In the genomic region with DNA sequence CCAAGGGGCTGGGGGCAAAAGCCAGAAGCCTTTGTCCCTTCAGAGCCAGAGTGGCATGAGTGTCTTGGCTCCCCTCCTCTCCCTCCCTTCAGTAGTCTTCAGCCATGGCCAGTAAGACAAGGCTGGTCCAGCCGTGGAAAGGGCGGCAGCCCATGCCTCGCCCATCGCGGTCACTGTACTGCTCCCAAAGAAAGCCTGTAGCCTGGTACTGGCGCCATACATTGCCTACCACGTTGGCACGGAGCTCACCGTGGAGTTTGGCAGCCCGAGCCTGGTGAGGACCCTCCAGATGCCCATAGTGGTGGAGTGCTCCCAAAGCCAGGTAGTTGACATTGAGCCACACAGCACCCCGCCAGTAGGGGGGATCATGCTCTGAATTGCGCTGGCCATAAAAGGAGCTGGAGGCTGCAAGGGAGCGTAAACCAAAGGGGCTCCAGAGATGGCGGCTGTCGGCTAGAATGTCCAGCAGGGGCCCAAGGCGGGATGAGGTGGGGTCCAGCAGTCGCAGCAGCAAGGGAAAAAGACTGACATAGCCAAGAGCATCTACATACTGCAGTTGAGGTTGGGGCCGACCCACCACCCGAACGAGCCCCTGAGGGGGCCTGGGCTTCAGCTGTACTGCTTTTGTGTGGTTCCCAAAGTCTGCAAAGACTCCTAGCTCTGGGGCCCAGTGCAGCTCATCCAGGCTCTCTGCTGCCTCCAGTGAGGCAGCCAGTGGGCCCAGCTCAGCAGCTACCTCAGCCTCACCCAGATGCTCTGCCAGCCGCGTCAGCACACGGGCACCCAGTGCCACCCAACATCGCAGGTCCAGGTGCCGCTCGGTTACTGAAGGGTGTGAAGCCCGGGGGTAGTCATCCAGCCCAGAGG, we compare ENCODE assay signal across 1 cellular context.
A peak's percentile ranks its signal among the peaks of the same experiment; 100 is the strongest.
TF ChIP-seq lines count a peak whose summit lies in the region.

No MANE protein-coding gene starts in this region.

TF ChIP-seq in HepG2, 621 proteins besides CTCF, POLR2A, EP300 and RAD21 (continues in another document):
- no peak for TF ChIP-seq EED (CRISPR knock-in tag; IDR thresholded peaks at IDR 0.05)
- no peak for TF ChIP-seq ZFP37 (CRISPR knock-in tag; IDR thresholded peaks at IDR 0.05; ENCODE audit: borderline replicate concordance)
- TF ChIP-seq ZNF17 (CRISPR knock-in tag; IDR thresholded peaks at IDR 0.05): no peak
- no peak for TF ChIP-seq PHF20 (CRISPR knock-in tag; IDR thresholded peaks at IDR 0.05)
- no peak for TF ChIP-seq ZNF10 (CRISPR knock-in tag; IDR thresholded peaks at IDR 0.05; ENCODE audit: borderline replicate concordance, low read depth)
- TF ChIP-seq, protein P1, sequence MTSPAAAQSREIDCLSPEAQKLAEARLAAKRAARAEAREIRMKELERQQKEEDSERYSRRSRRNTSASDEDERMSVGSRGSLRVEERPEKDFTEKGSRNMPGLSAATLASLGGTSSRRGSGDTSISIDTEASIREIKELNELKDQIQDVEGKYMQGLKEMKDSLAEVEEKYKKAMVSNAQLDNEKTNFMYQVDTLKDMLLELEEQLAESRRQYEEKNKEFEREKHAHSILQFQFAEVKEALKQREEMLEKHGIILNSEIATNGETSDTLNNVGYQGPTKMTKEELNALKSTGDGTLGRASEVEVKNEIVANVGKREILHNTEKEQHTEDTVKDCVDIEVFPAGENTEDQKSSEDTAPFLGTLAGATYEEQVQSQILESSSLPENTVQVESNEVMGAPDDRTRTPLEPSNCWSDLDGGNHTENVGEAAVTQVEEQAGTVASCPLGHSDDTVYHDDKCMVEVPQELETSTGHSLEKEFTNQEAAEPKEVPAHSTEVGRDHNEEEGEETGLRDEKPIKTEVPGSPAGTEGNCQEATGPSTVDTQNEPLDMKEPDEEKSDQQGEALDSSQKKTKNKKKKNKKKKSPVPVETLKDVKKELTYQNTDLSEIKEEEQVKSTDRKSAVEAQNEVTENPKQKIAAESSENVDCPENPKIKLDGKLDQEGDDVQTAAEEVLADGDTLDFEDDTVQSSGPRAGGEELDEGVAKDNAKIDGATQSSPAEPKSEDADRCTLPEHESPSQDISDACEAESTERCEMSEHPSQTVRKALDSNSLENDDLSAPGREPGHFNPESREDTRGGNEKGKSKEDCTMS (CRISPR knock-in tag; conservative IDR thresholded peaks at IDR 0.05): no peak
- peak; percentile 93 for TF ChIP-seq AGO1 (IDR thresholded peaks at IDR 0.05; ENCODE audit: low read depth, low read length, poor library complexity, severe bottlenecking)
- TF ChIP-seq, protein P2, sequence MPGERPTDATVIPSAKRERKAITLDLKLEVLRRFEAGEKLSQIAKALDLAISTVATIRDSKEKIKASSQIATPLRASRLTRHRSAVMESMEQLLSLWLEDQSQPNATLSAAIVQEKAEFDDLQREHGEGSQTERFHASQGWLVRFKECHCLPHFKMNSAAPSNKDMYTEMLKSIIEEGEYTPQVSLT (CRISPR knock-in tag; IDR thresholded peaks at IDR 0.05; ENCODE audit: borderline replicate concordance, low read depth): no peak
- TF ChIP-seq, protein P3, sequence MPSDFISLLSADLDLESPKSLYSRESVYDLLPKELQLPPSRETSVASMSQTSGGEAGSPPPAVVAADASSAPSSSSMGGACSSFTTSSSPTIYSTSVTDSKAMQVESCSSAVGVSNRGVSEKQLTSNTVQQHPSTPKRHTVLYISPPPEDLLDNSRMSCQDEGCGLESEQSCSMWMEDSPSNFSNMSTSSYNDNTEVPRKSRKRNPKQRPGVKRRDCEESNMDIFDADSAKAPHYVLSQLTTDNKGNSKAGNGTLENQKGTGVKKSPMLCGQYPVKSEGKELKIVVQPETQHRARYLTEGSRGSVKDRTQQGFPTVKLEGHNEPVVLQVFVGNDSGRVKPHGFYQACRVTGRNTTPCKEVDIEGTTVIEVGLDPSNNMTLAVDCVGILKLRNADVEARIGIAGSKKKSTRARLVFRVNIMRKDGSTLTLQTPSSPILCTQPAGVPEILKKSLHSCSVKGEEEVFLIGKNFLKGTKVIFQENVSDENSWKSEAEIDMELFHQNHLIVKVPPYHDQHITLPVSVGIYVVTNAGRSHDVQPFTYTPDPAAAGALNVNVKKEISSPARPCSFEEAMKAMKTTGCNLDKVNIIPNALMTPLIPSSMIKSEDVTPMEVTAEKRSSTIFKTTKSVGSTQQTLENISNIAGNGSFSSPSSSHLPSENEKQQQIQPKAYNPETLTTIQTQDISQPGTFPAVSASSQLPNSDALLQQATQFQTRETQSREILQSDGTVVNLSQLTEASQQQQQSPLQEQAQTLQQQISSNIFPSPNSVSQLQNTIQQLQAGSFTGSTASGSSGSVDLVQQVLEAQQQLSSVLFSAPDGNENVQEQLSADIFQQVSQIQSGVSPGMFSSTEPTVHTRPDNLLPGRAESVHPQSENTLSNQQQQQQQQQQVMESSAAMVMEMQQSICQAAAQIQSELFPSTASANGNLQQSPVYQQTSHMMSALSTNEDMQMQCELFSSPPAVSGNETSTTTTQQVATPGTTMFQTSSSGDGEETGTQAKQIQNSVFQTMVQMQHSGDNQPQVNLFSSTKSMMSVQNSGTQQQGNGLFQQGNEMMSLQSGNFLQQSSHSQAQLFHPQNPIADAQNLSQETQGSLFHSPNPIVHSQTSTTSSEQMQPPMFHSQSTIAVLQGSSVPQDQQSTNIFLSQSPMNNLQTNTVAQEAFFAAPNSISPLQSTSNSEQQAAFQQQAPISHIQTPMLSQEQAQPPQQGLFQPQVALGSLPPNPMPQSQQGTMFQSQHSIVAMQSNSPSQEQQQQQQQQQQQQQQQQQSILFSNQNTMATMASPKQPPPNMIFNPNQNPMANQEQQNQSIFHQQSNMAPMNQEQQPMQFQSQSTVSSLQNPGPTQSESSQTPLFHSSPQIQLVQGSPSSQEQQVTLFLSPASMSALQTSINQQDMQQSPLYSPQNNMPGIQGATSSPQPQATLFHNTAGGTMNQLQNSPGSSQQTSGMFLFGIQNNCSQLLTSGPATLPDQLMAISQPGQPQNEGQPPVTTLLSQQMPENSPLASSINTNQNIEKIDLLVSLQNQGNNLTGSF (CRISPR knock-in tag; IDR thresholded peaks at IDR 0.05): peak; percentile 25; the same call in 1 of the 2 replicates
- no peak for TF ChIP-seq ZNF30 (CRISPR knock-in tag; IDR thresholded peaks at IDR 0.05)
- no peak for TF ChIP-seq ISL2 (CRISPR knock-in tag; IDR thresholded peaks at IDR 0.05)
- no peak for TF ChIP-seq ZNF12 (CRISPR knock-in tag; IDR thresholded peaks at IDR 0.05)
- TF ChIP-seq ZNF776 (CRISPR knock-in tag; IDR thresholded peaks at IDR 0.05): peak; percentile 40; the same call in 1 of the 2 replicates
- TF ChIP-seq ZNF24 (IDR thresholded peaks at IDR 0.05): no peak
- peak; percentile 58 for TF ChIP-seq STAG1 (CRISPR knock-in tag; IDR thresholded peaks at IDR 0.05)
- TF ChIP-seq, protein P4, sequence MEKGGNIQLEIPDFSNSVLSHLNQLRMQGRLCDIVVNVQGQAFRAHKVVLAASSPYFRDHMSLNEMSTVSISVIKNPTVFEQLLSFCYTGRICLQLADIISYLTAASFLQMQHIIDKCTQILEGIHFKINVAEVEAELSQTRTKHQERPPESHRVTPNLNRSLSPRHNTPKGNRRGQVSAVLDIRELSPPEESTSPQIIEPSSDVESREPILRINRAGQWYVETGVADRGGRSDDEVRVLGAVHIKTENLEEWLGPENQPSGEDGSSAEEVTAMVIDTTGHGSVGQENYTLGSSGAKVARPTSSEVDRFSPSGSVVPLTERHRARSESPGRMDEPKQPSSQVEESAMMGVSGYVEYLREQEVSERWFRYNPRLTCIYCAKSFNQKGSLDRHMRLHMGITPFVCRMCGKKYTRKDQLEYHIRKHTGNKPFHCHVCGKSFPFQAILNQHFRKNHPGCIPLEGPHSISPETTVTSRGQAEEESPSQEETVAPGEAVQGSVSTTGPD (CRISPR knock-in tag; IDR thresholded peaks at IDR 0.05): no peak
- TF ChIP-seq, protein P5, sequence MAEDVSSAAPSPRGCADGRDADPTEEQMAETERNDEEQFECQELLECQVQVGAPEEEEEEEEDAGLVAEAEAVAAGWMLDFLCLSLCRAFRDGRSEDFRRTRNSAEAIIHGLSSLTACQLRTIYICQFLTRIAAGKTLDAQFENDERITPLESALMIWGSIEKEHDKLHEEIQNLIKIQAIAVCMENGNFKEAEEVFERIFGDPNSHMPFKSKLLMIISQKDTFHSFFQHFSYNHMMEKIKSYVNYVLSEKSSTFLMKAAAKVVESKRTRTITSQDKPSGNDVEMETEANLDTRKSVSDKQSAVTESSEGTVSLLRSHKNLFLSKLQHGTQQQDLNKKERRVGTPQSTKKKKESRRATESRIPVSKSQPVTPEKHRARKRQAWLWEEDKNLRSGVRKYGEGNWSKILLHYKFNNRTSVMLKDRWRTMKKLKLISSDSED (CRISPR knock-in tag; IDR thresholded peaks at IDR 0.05): 0 out of 2 replicates have a peak, but pooled peaks have one; percentile 39
- no peak for TF ChIP-seq ZNF598 (CRISPR knock-in tag; IDR thresholded peaks at IDR 0.05; ENCODE audit: borderline replicate concordance)
- 0 out of 2 replicates have a peak, but pooled peaks have one; percentile 58 for TF ChIP-seq CAMTA2 (CRISPR knock-in tag; IDR thresholded peaks at IDR 0.05; ENCODE audit: borderline replicate concordance)
- peak; percentile 91 for TF ChIP-seq SRF (IDR thresholded peaks at IDR 0.05; ENCODE audit: low read depth, low read length)
- peak; percentile 32; the same call in 1 of the 2 replicates for TF ChIP-seq HIVEP1 (CRISPR knock-in tag; IDR thresholded peaks at IDR 0.05)
- 0 out of 2 replicates have a peak, but pooled peaks have one; percentile 41 for TF ChIP-seq ZNF607 (CRISPR knock-in tag; IDR thresholded peaks at IDR 0.05; ENCODE audit: borderline replicate concordance)
- peak; percentile 15; the same call in 1 of the 2 replicates for TF ChIP-seq SMC3 (IDR thresholded peaks at IDR 0.05; ENCODE audit: low read length)
- no peak for TF ChIP-seq ZNF337 (CRISPR knock-in tag; IDR thresholded peaks at IDR 0.05; ENCODE audit: borderline replicate concordance, low read depth)
- TF ChIP-seq, protein P6, sequence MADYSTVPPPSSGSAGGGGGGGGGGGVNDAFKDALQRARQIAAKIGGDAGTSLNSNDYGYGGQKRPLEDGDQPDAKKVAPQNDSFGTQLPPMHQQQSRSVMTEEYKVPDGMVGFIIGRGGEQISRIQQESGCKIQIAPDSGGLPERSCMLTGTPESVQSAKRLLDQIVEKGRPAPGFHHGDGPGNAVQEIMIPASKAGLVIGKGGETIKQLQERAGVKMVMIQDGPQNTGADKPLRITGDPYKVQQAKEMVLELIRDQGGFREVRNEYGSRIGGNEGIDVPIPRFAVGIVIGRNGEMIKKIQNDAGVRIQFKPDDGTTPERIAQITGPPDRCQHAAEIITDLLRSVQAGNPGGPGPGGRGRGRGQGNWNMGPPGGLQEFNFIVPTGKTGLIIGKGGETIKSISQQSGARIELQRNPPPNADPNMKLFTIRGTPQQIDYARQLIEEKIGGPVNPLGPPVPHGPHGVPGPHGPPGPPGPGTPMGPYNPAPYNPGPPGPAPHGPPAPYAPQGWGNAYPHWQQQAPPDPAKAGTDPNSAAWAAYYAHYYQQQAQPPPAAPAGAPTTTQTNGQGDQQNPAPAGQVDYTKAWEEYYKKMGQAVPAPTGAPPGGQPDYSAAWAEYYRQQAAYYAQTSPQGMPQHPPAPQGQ (CRISPR knock-in tag; IDR thresholded peaks at IDR 0.05; ENCODE audit: borderline replicate concordance): 0 out of 2 replicates have a peak, but pooled peaks have one; percentile 64
- peak; percentile 44 for TF ChIP-seq RBM22 (optimal IDR thresholded peaks at IDR 0.05; ENCODE audit: low read length)
- TF ChIP-seq, protein P7, sequence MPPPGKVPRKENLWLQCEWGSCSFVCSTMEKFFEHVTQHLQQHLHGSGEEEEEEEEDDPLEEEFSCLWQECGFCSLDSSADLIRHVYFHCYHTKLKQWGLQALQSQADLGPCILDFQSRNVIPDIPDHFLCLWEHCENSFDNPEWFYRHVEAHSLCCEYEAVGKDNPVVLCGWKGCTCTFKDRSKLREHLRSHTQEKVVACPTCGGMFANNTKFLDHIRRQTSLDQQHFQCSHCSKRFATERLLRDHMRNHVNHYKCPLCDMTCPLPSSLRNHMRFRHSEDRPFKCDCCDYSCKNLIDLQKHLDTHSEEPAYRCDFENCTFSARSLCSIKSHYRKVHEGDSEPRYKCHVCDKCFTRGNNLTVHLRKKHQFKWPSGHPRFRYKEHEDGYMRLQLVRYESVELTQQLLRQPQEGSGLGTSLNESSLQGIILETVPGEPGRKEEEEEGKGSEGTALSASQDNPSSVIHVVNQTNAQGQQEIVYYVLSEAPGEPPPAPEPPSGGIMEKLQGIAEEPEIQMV (CRISPR knock-in tag; IDR thresholded peaks at IDR 0.05; ENCODE audit: low read depth): 0 out of 2 replicates have a peak, but pooled peaks have one; percentile 18
- peak; percentile 20; the same call in 1 of the 2 replicates for TF ChIP-seq KDM2A (CRISPR knock-in tag; IDR thresholded peaks at IDR 0.05; ENCODE audit: borderline replicate concordance, low read depth)
- TF ChIP-seq SRSF1 (optimal IDR thresholded peaks at IDR 0.05; ENCODE audit: low read depth, low read length): no peak
- TF ChIP-seq ELF4 (CRISPR knock-in tag; IDR thresholded peaks at IDR 0.05; ENCODE audit: borderline replicate concordance): no peak
- peak; percentile 8 for TF ChIP-seq POLR2AphosphoS5 (IDR thresholded peaks at IDR 0.05; ENCODE audit: low read depth, low read length)
- TF ChIP-seq RFXAP (CRISPR knock-in tag; IDR thresholded peaks at IDR 0.05; ENCODE audit: borderline replicate concordance): no peak
- TF ChIP-seq KLF15 (CRISPR knock-in tag; IDR thresholded peaks at IDR 0.05; ENCODE audit: borderline replicate concordance): peak; percentile 72
- TF ChIP-seq CENPX (CRISPR knock-in tag; IDR thresholded peaks at IDR 0.05): no peak
- no peak for TF ChIP-seq ADNP (CRISPR knock-in tag; IDR thresholded peaks at IDR 0.05)
- TF ChIP-seq ZNF839 (CRISPR knock-in tag; IDR thresholded peaks at IDR 0.05; ENCODE audit: borderline replicate concordance): no peak; the same call in 1 of the 2 replicates
- TF ChIP-seq, protein P8, sequence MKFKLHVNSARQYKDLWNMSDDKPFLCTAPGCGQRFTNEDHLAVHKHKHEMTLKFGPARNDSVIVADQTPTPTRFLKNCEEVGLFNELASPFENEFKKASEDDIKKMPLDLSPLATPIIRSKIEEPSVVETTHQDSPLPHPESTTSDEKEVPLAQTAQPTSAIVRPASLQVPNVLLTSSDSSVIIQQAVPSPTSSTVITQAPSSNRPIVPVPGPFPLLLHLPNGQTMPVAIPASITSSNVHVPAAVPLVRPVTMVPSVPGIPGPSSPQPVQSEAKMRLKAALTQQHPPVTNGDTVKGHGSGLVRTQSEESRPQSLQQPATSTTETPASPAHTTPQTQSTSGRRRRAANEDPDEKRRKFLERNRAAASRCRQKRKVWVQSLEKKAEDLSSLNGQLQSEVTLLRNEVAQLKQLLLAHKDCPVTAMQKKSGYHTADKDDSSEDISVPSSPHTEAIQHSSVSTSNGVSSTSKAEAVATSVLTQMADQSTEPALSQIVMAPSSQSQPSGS (CRISPR knock-in tag; IDR thresholded peaks at IDR 0.05): no peak
- TF ChIP-seq YY1 (IDR thresholded peaks at IDR 0.05; ENCODE audit: insufficient read depth, insufficient replicate concordance, low read depth, low read length): peak; percentile 30
- TF ChIP-seq HDAC1 (CRISPR knock-in tag; IDR thresholded peaks at IDR 0.05): no peak
- TF ChIP-seq HNF4G (IDR thresholded peaks at IDR 0.05; ENCODE audit: borderline replicate concordance, low read depth, low read length): no peak
- TF ChIP-seq HNF4G (CRISPR knock-in tag; IDR thresholded peaks at IDR 0.05; ENCODE audit: borderline replicate concordance, low read depth): no peak
- TF ChIP-seq SOX6 (IDR thresholded peaks at IDR 0.05): no peak
- TF ChIP-seq SOX6 (CRISPR knock-in tag; IDR thresholded peaks at IDR 0.05): no peak
- no peak for TF ChIP-seq TEAD3 (CRISPR knock-in tag; optimal IDR thresholded peaks at IDR 0.05; ENCODE audit: borderline replicate concordance)
- TF ChIP-seq SALL2 (CRISPR knock-in tag; IDR thresholded peaks at IDR 0.05): no peak
